2 cellular contexts compared by ENCODE assay signal in the genomic region with DNA sequence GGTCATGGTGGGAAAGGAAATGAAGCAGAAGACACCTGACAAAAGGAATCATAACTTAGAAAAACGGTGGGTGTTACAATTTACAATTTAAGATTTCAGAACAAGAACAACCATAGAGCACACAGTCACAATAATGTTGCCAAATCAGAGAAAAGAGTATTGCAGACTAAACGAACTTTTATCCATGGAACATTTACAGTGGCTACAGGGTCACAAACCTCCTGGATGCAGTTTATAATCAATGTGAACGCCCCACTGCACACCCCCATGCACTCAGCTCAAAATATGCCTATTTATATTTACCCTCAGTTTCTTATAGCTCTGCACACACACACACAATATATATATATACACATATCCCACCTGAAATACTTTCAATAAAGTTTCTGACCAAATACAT.
TF ChIP-seq lines count a peak whose summit lies in the region.

No MANE protein-coding gene starts in this region.

TF ChIP-seq in liver, 16 proteins besides CTCF, POLR2A, EP300 and RAD21:
- no peak for TF ChIP-seq EGR1 (IDR thresholded peaks at IDR 0.05; ENCODE audit: low read depth in 2 of 2)
- TF ChIP-seq SP1 (IDR thresholded peaks at IDR 0.05) = peak; percentile 5
- TF ChIP-seq RXRA (IDR thresholded peaks at IDR 0.05) = peak in 1 of 2 donors; percentile 4
- TF ChIP-seq JUND (IDR thresholded peaks at IDR 0.05) = no peak

TF ChIP-seq in HepG2, 621 proteins besides CTCF, POLR2A, EP300 and RAD21:
- TF ChIP-seq CHD2 (IDR thresholded peaks at IDR 0.05; ENCODE audit: low read depth, low read length) (no peak), ZFP90 (CRISPR knock-in tag; IDR thresholded peaks at IDR 0.05; ENCODE audit: borderline replicate concordance) (no peak), MAX (IDR thresholded peaks at IDR 0.05) (no peak), HOXA3 (CRISPR knock-in tag; IDR thresholded peaks at IDR 0.05) (no peak), ASH2L (IDR thresholded peaks at IDR 0.05; ENCODE audit: insufficient read length, low read depth, low read length) (no peak), ZFP62 (CRISPR knock-in tag; IDR thresholded peaks at IDR 0.05) (no peak), TFAP4 (IDR thresholded peaks at IDR 0.05; ENCODE audit: borderline replicate concordance, low read depth) (no peak), ZNF496 (CRISPR knock-in tag; IDR thresholded peaks at IDR 0.05; ENCODE audit: insufficient replicate concordance) (no peak), ZNF780A (CRISPR knock-in tag; IDR thresholded peaks at IDR 0.05) (no peak), ZSCAN12 (CRISPR knock-in tag; IDR thresholded peaks at IDR 0.05) (no peak), HDAC1 (CRISPR knock-in tag; IDR thresholded peaks at IDR 0.05) (no peak), MEIS2 (CRISPR knock-in tag; IDR thresholded peaks at IDR 0.05) (no peak), TIGD3 (CRISPR knock-in tag; IDR thresholded peaks at IDR 0.05; ENCODE audit: borderline replicate concordance) (no peak), JUND (CRISPR knock-in tag; IDR thresholded peaks at IDR 0.05) (no peak), ZNF790 (CRISPR knock-in tag; IDR thresholded peaks at IDR 0.05; ENCODE audit: borderline replicate concordance) (no peak), ZNF850 (CRISPR knock-in tag; conservative IDR thresholded peaks at IDR 0.05) (no peak), THYN1 (CRISPR knock-in tag; IDR thresholded peaks at IDR 0.05; ENCODE audit: borderline replicate concordance, low read depth) (no peak)
TF ChIP-seq in HepG2: peak in this region for 0.
